Comparison of ENCODE assay signal across 20 cellular contexts in the genomic region with DNA sequence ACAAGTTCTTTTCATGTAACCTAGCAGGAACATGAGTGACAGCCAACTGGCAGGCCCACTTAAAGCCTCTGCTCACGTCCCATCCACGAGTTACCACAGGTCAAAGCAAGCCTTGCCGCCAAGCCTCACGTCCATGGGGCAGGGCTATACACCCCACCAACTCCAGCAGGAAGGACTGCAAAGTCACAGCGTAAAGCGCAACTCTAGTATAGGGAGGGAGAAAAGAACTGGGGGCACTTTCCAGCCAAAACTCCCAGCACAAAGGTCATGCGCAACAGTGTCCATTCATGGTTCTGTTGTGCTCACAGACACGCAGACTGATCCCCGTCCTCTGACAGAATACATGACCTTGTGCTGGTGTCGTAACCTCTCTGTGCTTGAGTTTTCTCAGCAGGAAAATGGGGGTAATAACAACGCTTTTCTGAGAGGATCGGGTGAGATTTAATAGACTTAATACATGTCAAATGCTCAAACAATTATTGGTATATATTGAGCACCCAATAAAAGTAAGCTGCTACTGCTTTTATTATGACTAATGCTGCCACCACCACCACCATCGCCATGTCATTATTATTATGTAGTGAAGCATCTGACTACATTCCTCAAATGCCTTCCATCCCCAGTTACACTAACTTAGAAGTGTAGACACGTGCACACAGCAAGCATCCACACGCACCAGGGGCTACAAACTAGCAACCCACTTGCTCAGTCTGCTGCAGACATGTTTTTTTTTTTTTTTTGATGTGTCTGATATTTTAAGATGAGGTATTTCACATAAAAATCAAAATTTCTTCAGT.
DNase-seq lines count a peak whose midpoint lies in the region; ATAC-seq and TF ChIP-seq lines count a peak whose summit lies in the region.
"Had no signal": no experiment of that assay in that cellular context is flagged by ENCODE, and none has a peak within 500 bp of the region (broad histone marks: within the 10 kb centered on the region; RNA-seq: fewer than 3 reads in every experiment).

No MANE protein-coding gene starts in this region.

- DNase-seq in AG08395 (ENCODE audit: low spot score) (peak; percentile 38), HS-27A (ENCODE audit: low read depth) (peak; percentile 77), brain microvascular endothelial cell (peak; percentile 73), neural crest cell (ENCODE audit: low read depth, low spot score) (no peak), NCI-H2081 treated with DMSO at 0.1 percent for 48 hours (lab: John Stamatoyannopoulos, UW) (no peak), MV-4-11 (lab: John Stamatoyannopoulos, UW) (no peak)
- no peak for DNase-seq in activated naive CD8-positive, alpha-beta T cell treated with anti-CD3 and anti-CD28 coated beads for 36 hours
- DNase-seq: activated naive CD4-positive, alpha-beta T cell treated with Interleukin-2 at 50 U/mL for 16 hours; endodermal cell; foreskin melanocyte; NCI-H1417; OCI-M1; stimulated activated naive CD8-positive, alpha-beta T cell treated with anti-CD3 and anti-CD28 coated beads, Interleukin-15, Interleukin-2, amounts not matched to agents 100 U/mL and 50 U/mL, for 24 hours; SW 1271 had no signal

- H3K27ac Mint-ChIP-seq in neural crest cell (ENCODE audit: unreplicated experiment): peak overlapping the region; percentile 2
- H3K27ac Mint-ChIP-seq in activated naive CD8-positive, alpha-beta T cell treated with anti-CD3 and anti-CD28 coated beads for 36 hours: no peak overlapping the region
- H3K27ac Mint-ChIP-seq: endodermal cell, WTC11 had no signal

- H3K27ac ChIP-seq in brain microvascular endothelial cell: no peak overlapping the region
- H3K27ac ChIP-seq: BLaER1, cardiac muscle cell, neutrophil, skin epidermis had no signal

- in situ Hi-C loops in brain microvascular endothelial cell (cut with HindIII; ENCODE audit: low pct_ligation_motif_present, low sequenced_read_pairs): no loop called here

- H3K4me3 ChIP-seq in brain microvascular endothelial cell (ENCODE audit: low read depth, low read length): no peak overlapping the region
- H3K4me3 ChIP-seq: BLaER1, cardiac muscle cell, skin epidermis had no signal

- H3K36me3 Mint-ChIP-seq in neural crest cell (ENCODE audit: low read depth): no peaks in the 10 kb centered on the region
- H3K36me3 Mint-ChIP-seq in activated naive CD8-positive, alpha-beta T cell treated with anti-CD3 and anti-CD28 coated beads for 36 hours: no peaks in the 10 kb centered on the region
- H3K36me3 Mint-ChIP-seq: WTC11 had no signal

- no peaks in the 10 kb centered on the region for H3K4me1 Mint-ChIP-seq in neural crest cell
- H3K4me1 Mint-ChIP-seq in activated naive CD8-positive, alpha-beta T cell treated with anti-CD3 and anti-CD28 coated beads for 36 hours: no peaks in the 10 kb centered on the region
- H3K4me1 Mint-ChIP-seq: WTC11 had no signal

- H3K4me3 Mint-ChIP-seq in neural crest cell: no peak overlapping the region
- H3K4me3 Mint-ChIP-seq in activated naive CD8-positive, alpha-beta T cell treated with anti-CD3 and anti-CD28 coated beads for 36 hours: no peak overlapping the region
- H3K4me3 Mint-ChIP-seq: endodermal cell, WTC11 had no signal

- H3K27me3 ChIP-seq in brain microvascular endothelial cell (replicated peaks): no peaks in the 10 kb centered on the region
- H3K27me3 ChIP-seq: BLaER1, cardiac muscle cell, neutrophil had no signal

- no peaks in the 10 kb centered on the region for H3K9me3 Mint-ChIP-seq in neural crest cell
- H3K9me3 Mint-ChIP-seq in activated naive CD8-positive, alpha-beta T cell treated with anti-CD3 and anti-CD28 coated beads for 36 hours: no peaks in the 10 kb centered on the region
- H3K9me3 Mint-ChIP-seq: endodermal cell, WTC11 had no signal

- ATAC-seq in HG03175 (IDR thresholded peaks at IDR 0.05; ENCODE audit: unreplicated experiment): no peak
- ATAC-seq: stimulated activated naive CD8-positive, alpha-beta T cell treated with anti-CD3 and anti-CD28 coated beads, Interleukin-15, Interleukin-2, amounts not matched to agents 100 U/mL and 50 U/mL, for 24 hours; WTC11 had no signal

- H3K27me3 Mint-ChIP-seq in neural crest cell (ENCODE audit: low read depth): no peaks in the 10 kb centered on the region
- H3K27me3 Mint-ChIP-seq in activated naive CD8-positive, alpha-beta T cell treated with anti-CD3 and anti-CD28 coated beads for 36 hours: no peaks in the 10 kb centered on the region

- TF ChIP-seq CTCF in brain microvascular endothelial cell (IDR thresholded peaks at IDR 0.05; ENCODE audit: low read depth, low read length, missing control alignments) (no peak), neural crest cell (conservative IDR thresholded peaks at IDR 0.05) (no peak)

- H3K36me3 ChIP-seq in brain microvascular endothelial cell (replicated peaks): no peaks in the 10 kb centered on the region
- H3K36me3 ChIP-seq: BLaER1, cardiac muscle cell, neutrophil had no signal

Comparison
In these comparisons a context has a peak if more than half of its experiments do, and no peak if none do; other contexts are left out.
1. DNase-seq: peak in AG08395 (single experiment), HS-27A (single experiment) and brain microvascular endothelial cell (single experiment); none in neural crest cell (single experiment), activated naive CD8-positive, alpha-beta T cell treated with anti-CD3 and anti-CD28 coated beads for 36 hours (single experiment), NCI-H2081 treated with DMSO at 0.1 percent for 48 hours (single experiment) and MV-4-11 (single experiment).